ENCODE assay signal across 8 cellular contexts in the genomic region with DNA sequence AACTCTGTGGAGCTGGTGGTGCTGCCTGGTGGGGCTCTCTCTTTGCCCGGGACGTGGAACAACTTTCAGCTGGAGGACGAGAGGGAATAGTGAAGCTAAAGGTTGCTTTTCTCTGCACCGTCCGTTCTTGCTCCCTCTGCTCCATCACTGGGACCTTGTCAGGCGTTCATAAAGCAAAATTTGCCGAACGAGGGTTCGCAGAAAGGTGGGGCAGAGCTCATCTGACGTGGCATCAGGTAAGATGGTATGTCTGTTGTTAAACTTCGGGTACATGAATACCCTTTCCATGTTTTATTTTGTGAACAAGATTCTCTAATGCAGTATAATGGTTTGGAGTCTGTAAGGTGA. TPM values are rescaled to one million over a fixed set of nuclear protein-coding genes. Genes with fewer than 3 reads are reported as not detected.
A peak's percentile ranks its signal among the peaks of the same experiment; 100 is the strongest.
DNase-seq lines count a peak whose midpoint lies in the region; ATAC-seq and TF ChIP-seq lines count a peak whose summit lies in the region.

No MANE protein-coding gene starts in this region.

- RAD21 ChIA-PET in HCT116 (lab: Charles Lee; ENCODE audit: low non-redundant PET in 1 of 2, low total read pairs in 2 of 2, uncharacterized antibody in 2 of 2, unreplicated experiment in 2 of 2) = no interaction called here

- H3K9ac ChIP-seq in HCT116 (ENCODE audit: low read length) (peak overlapping the region; percentile 49), iPS-15b (ENCODE audit: low read depth, low read length) (no peak overlapping the region)

- peaks cover 12% of the 10 kb centered on the region for H3K4me1 Mint-ChIP-seq in activated naive CD8-positive, alpha-beta T cell treated with anti-CD3 and anti-CD28 coated beads for 36 hours
- peaks cover 22% of the 10 kb centered on the region for H3K4me1 Mint-ChIP-seq in stimulated activated memory B cell treated with anti-CD40 and anti-IgM and Interleukin-4, amounts not matched to agents 10 μg/mL and 1 μg/mL and 100 μg/mL, for 72 hours

- POLR2A ChIA-PET in AG04449 (lab: Yijun Ruan, JAX) (no interaction called here), HCT116 (lab: Charles Lee) (no interaction called here)

- no peaks in the 10 kb centered on the region for H3K27me3 Mint-ChIP-seq in activated naive CD8-positive, alpha-beta T cell treated with anti-CD3 and anti-CD28 coated beads for 36 hours
- H3K27me3 Mint-ChIP-seq in stimulated activated memory B cell treated with anti-CD40 and anti-IgM and Interleukin-4, amounts not matched to agents 10 μg/mL and 1 μg/mL and 100 μg/mL, for 72 hours = no peaks in the 10 kb centered on the region

- H3K9me2 ChIP-seq in HCT116 (ENCODE audit: insufficient read depth) = no peaks in the 10 kb centered on the region

- H4K20me1 ChIP-seq in HCT116 (ENCODE audit: insufficient read depth) = no peaks in the 10 kb centered on the region

- intact Hi-C loops in HCT116 (cut with micrococcal nuclease) = no loop called here

- TF ChIP-seq POLR2A in HCT116 (IDR thresholded peaks at IDR 0.05; ENCODE audit: borderline replicate concordance, extremely low read depth, insufficient read depth, insufficient read length) = no peak

- H3K36me3 ChIP-seq in HCT116 (ENCODE audit: control insufficient read depth in 1 of 2, insufficient read depth in 2 of 2, low read length in 2 of 2) (no peaks in the 10 kb centered on the region), iPS-15b (ENCODE audit: control insufficient read depth, insufficient read depth, low read length) (no peaks in the 10 kb centered on the region)

- H3K27ac ChIP-seq in HCT116 (ENCODE audit: low read depth, low read length) = no peak overlapping the region; the same call in 1 of the 2 replicates

- ATAC-seq in HCT116 (peak; percentile 18; the same call in 1 of the 2 replicates), GM21367 (IDR thresholded peaks at IDR 0.05; ENCODE audit: unreplicated experiment) (no peak)
- no peak for ATAC-seq in stimulated activated memory B cell treated with anti-CD40 and anti-IgM and Interleukin-4, amounts not matched to agents 10 μg/mL and 1 μg/mL and 100 μg/mL, for 72 hours

- peak overlapping the region; percentile 86 for H3K27ac Mint-ChIP-seq in activated naive CD8-positive, alpha-beta T cell treated with anti-CD3 and anti-CD28 coated beads for 36 hours
- H3K27ac Mint-ChIP-seq in stimulated activated memory B cell treated with anti-CD40 and anti-IgM and Interleukin-4, amounts not matched to agents 10 μg/mL and 1 μg/mL and 100 μg/mL, for 72 hours = peak overlapping the region; percentile 79

- peak overlapping the region; percentile 96 for H3K4me3 Mint-ChIP-seq in activated naive CD8-positive, alpha-beta T cell treated with anti-CD3 and anti-CD28 coated beads for 36 hours
- H3K4me3 Mint-ChIP-seq in stimulated activated memory B cell treated with anti-CD40 and anti-IgM and Interleukin-4, amounts not matched to agents 10 μg/mL and 1 μg/mL and 100 μg/mL, for 72 hours = peak overlapping the region; percentile 91

- TSS peak; percentile 48 for BruUV-seq in HCT116 (replicated peaks; lab: Mats Ljungman, UMichigan)

- CTCF ChIA-PET in AG04449 (lab: Yijun Ruan, JAX) = no interaction called here
- CTCF ChIA-PET in HCT116 (lab: Charles Lee) = no interaction called here

- H2AFZ ChIP-seq in HCT116 (ENCODE audit: low read depth, low read length, poor library complexity, severe bottlenecking) = peak overlapping the region; percentile 88

- H3K4me1 ChIP-seq in HCT116 (ENCODE audit: control insufficient read depth in 1 of 2, insufficient read depth in 2 of 2, low read length in 2 of 2) = peaks cover 8 to 11% of the 10 kb centered on the region in 2 experiments; a peak in 3 of 4 replicates
- no peaks in the 10 kb centered on the region for H3K4me1 ChIP-seq in iPS-15b (ENCODE audit: control insufficient read depth, insufficient read depth, low read length)

- peaks cover 3% of the 10 kb centered on the region for H3K9me3 Mint-ChIP-seq in activated naive CD8-positive, alpha-beta T cell treated with anti-CD3 and anti-CD28 coated beads for 36 hours
- no peaks in the 10 kb centered on the region for H3K9me3 Mint-ChIP-seq in stimulated activated memory B cell treated with anti-CD40 and anti-IgM and Interleukin-4, amounts not matched to agents 10 μg/mL and 1 μg/mL and 100 μg/mL, for 72 hours

- H3K4me3 ChIP-seq in AG04449 (ENCODE audit: low read depth, low read length) (peak overlapping the region; percentile 87), HCT116 (replicated peaks in 1 of 2; ENCODE audit: low read depth in 1 of 2, low read length in 2 of 2) (peak overlapping the region; percentile 80 to 81), iPS-15b (ENCODE audit: low read depth, low read length) (peak overlapping the region; percentile 91)

- no peaks in the 10 kb centered on the region for H3K27me3 ChIP-seq in HCT116 (ENCODE audit: insufficient read depth, low read length)
- H3K27me3 ChIP-seq in iPS-15b (ENCODE audit: control insufficient read depth, insufficient read depth, low read length) = no peaks in the 10 kb centered on the region

- H3K9me3 ChIP-seq in HCT116 (ENCODE audit: control insufficient read depth in 1 of 2, insufficient read depth in 1 of 2, low read depth in 1 of 2, low read length in 2 of 2) (no peaks in the 10 kb centered on the region), iPS-15b (ENCODE audit: control insufficient read depth, insufficient read depth, low read length) (no peaks in the 10 kb centered on the region)

- peaks cover 6% of the 10 kb centered on the region for H3K36me3 Mint-ChIP-seq in activated naive CD8-positive, alpha-beta T cell treated with anti-CD3 and anti-CD28 coated beads for 36 hours
- H3K36me3 Mint-ChIP-seq in stimulated activated memory B cell treated with anti-CD40 and anti-IgM and Interleukin-4, amounts not matched to agents 10 μg/mL and 1 μg/mL and 100 μg/mL, for 72 hours = peaks cover 6% of the 10 kb centered on the region

- no peaks in the 10 kb centered on the region for H3K79me2 ChIP-seq in HCT116 (ENCODE audit: insufficient read depth, low read length)

- TF ChIP-seq CTCF in AG04449 (IDR thresholded peaks at IDR 0.05; ENCODE audit: insufficient read depth, low read length, missing control alignments) (no peak), HCT116 (IDR thresholded peaks at IDR 0.05 in 2 of 3, conservative IDR thresholded peaks at IDR 0.05 in 1 of 3; ENCODE audit: borderline replicate concordance in 1 of 3, insufficient read depth in 1 of 3, low read depth in 2 of 3, low read length in 2 of 3) (no peak)

- DNase-seq in AG04449 (ENCODE audit: low read depth, low spot score) (no peak), HCT116 (ENCODE audit: low read depth, low spot score) (no peak), NCI-H2029 (lab: John Stamatoyannopoulos, UW) (no peak), AG08395 (ENCODE audit: low spot score) (no peak)
- DNase-seq in activated naive CD8-positive, alpha-beta T cell treated with anti-CD3 and anti-CD28 coated beads for 36 hours = no peak

- TF ChIP-seq RAD21 in HCT116 (IDR thresholded peaks at IDR 0.05; ENCODE audit: low read depth) = no peak

- H3K4me2 ChIP-seq in HCT116 (ENCODE audit: low read length) = peak overlapping the region; percentile 94

TF ChIP-seq in HCT116, 20 proteins besides CTCF, POLR2A, EP300 and RAD21:
- TF ChIP-seq EZH2phosphoT487 (IDR thresholded peaks at IDR 0.05; ENCODE audit: borderline replicate concordance) = no peak
- TF ChIP-seq EGR1 (IDR thresholded peaks at IDR 0.05; ENCODE audit: low read depth) = no peak
- no peak for TF ChIP-seq CBX3 (IDR thresholded peaks at IDR 0.05; ENCODE audit: low read depth)
- TF ChIP-seq ZNF274 (IDR thresholded peaks at IDR 0.05; ENCODE audit: low read depth, low read length) = no peak
- TF ChIP-seq SP1 (IDR thresholded peaks at IDR 0.05; ENCODE audit: low read depth) = no peak
- TF ChIP-seq, protein P1, sequence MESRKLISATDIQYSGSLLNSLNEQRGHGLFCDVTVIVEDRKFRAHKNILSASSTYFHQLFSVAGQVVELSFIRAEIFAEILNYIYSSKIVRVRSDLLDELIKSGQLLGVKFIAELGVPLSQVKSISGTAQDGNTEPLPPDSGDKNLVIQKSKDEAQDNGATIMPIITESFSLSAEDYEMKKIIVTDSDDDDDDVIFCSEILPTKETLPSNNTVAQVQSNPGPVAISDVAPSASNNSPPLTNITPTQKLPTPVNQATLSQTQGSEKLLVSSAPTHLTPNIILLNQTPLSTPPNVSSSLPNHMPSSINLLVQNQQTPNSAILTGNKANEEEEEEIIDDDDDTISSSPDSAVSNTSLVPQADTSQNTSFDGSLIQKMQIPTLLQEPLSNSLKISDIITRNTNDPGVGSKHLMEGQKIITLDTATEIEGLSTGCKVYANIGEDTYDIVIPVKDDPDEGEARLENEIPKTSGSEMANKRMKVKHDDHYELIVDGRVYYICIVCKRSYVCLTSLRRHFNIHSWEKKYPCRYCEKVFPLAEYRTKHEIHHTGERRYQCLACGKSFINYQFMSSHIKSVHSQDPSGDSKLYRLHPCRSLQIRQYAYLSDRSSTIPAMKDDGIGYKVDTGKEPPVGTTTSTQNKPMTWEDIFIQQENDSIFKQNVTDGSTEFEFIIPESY (IDR thresholded peaks at IDR 0.05; ENCODE audit: extremely low read depth, insufficient replicate concordance, low read length) = no peak
- TF ChIP-seq JUND (IDR thresholded peaks at IDR 0.05) = no peak
- TF ChIP-seq ELF1 (IDR thresholded peaks at IDR 0.05; ENCODE audit: borderline replicate concordance, low read depth) = no peak
- TF ChIP-seq SIN3A (IDR thresholded peaks at IDR 0.05; ENCODE audit: low read depth) = no peak
- TF ChIP-seq EZH2 (IDR thresholded peaks at IDR 0.05) = no peak
- no peak for TF ChIP-seq SRF (IDR thresholded peaks at IDR 0.05; ENCODE audit: low read depth)
- TF ChIP-seq ZFX (IDR thresholded peaks at IDR 0.05) = no peak
TF ChIP-seq in HCT116: peak in this region for 0.

RNA-seq across cellular contexts. Expression of gene BBS9, which starts 0.4 kb away (rescaled TPM):
- 7.1 TPM for total RNA-seq in HCT116 (2021; ENCODE audit: unreplicated experiment)
- 2.3 and 3.8 TPM in 2 replicates for polyA plus RNA-seq in HCT116 (2012)
- total RNA-seq in activated naive CD8-positive, alpha-beta T cell treated with anti-CD3 and anti-CD28 coated beads for 36 hours = 1 to 10 TPM; 4.3 to 5.9 TPM

RNA-seq across cellular contexts. Expression of gene RP9, which starts 20.6 kb away (rescaled TPM):
- 14.2 TPM for total RNA-seq in HCT116 (2021; ENCODE audit: unreplicated experiment)
- 22.2 and 26.9 TPM in 2 replicates for polyA plus RNA-seq in HCT116 (2012)
- total RNA-seq in activated naive CD8-positive, alpha-beta T cell treated with anti-CD3 and anti-CD28 coated beads for 36 hours = 10 to 100 TPM; 21.4 to 23.6 TPM
